Comparison of ENCODE assay signal across 8 cellular contexts in the genomic region with DNA sequence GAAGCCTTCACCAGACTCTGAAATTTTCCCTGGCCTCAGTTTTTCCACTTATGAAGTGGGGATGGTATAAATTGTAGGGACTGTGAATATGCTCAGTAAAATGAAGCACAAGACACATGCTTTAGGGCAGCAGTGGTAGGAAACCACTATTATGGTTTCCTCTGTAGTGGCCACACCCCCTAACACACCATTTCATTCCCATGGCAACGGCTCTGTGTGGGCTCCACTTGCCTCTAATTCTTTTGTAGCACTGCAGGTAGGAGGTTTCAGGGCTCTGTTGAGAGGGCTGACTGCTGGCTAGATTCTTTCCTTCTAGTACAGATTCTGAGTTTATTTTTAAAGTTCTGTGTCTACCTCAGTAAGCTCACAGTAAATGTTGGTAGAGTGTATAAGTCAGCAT. TPM values are rescaled to one million over a fixed set of nuclear protein-coding genes. Genes with fewer than 3 reads are reported as not detected.
DNase-seq lines count a peak whose midpoint lies in the region; TF ChIP-seq lines count a peak whose summit lies in the region.

No MANE protein-coding gene starts in this region.

- no peak overlapping the region for H3K27ac ChIP-seq in prostate gland

- DNase-seq in activated gamma-delta T cell treated with Interleukin-2 at 50 U/mL for 16 hours (peak; percentile 51), activated gamma-delta T cell (lab: John Stamatoyannopoulos, UW) (no peak), NCI-H748 (lab: John Stamatoyannopoulos, UW; ENCODE audit: unreplicated experiment) (peak; percentile 87), NCI-H1694 (lab: John Stamatoyannopoulos, UW) (no peak), prostate gland (ENCODE audit: low spot score) (no peak), OCI-M2 (lab: John Stamatoyannopoulos, UW; ENCODE audit: unreplicated experiment) (no peak)
- peak; percentile 59 for DNase-seq in activated naive CD8-positive, alpha-beta T cell treated with anti-CD3 and anti-CD28 coated beads for 36 hours

- 18% methylated on average over 1 of the region's 1 CpG for WGBS in prostate gland

- no peak for TF ChIP-seq CTCF in prostate gland (IDR thresholded peaks at IDR 0.05)

- no peaks in the 10 kb centered on the region for H3K27me3 Mint-ChIP-seq in activated naive CD8-positive, alpha-beta T cell treated with anti-CD3 and anti-CD28 coated beads for 36 hours
- no peaks in the 10 kb centered on the region for H3K27me3 Mint-ChIP-seq in stimulated activated naive CD8-positive, alpha-beta T cell treated with anti-CD3 and anti-CD28 coated beads, Interleukin-15, Interleukin-2, amounts not matched to agents 100 ng/mL and 50 ng/mL, for 24 hours

- no peaks in the 10 kb centered on the region for H3K4me1 ChIP-seq in prostate gland (replicated peaks)

- peaks cover 7% of the 10 kb centered on the region for H3K36me3 Mint-ChIP-seq in activated naive CD8-positive, alpha-beta T cell treated with anti-CD3 and anti-CD28 coated beads for 36 hours
- peaks cover 10% of the 10 kb centered on the region for H3K36me3 Mint-ChIP-seq in stimulated activated naive CD8-positive, alpha-beta T cell treated with anti-CD3 and anti-CD28 coated beads, Interleukin-15, Interleukin-2, amounts not matched to agents 100 ng/mL and 50 ng/mL, for 24 hours (ENCODE audit: low read depth)

- intact Hi-C loops in prostate gland (cut with DNase I): loop anchor here (10.0 kb wide), 1 partner anchor 1759 kb away; the partner anchor contains the start of gene TMEM185A

- no peaks in the 10 kb centered on the region for H3K27me3 ChIP-seq in prostate gland (replicated peaks; ENCODE audit: insufficient read depth)

- H3K9me3 Mint-ChIP-seq in activated naive CD8-positive, alpha-beta T cell treated with anti-CD3 and anti-CD28 coated beads for 36 hours: peaks cover 2% of the 10 kb centered on the region
- H3K9me3 Mint-ChIP-seq in stimulated activated naive CD8-positive, alpha-beta T cell treated with anti-CD3 and anti-CD28 coated beads, Interleukin-15, Interleukin-2, amounts not matched to agents 100 ng/mL and 50 ng/mL, for 24 hours: no peaks in the 10 kb centered on the region

- no peaks in the 10 kb centered on the region for H3K9me3 ChIP-seq in prostate gland

- TF ChIP-seq POLR2A in prostate gland (IDR thresholded peaks at IDR 0.05): no peak

- H3K36me3 ChIP-seq in prostate gland: no peaks in the 10 kb centered on the region

- H3K27ac Mint-ChIP-seq in activated naive CD8-positive, alpha-beta T cell treated with anti-CD3 and anti-CD28 coated beads for 36 hours: peak overlapping the region; percentile 84
- peak overlapping the region; percentile 86 for H3K27ac Mint-ChIP-seq in stimulated activated naive CD8-positive, alpha-beta T cell treated with anti-CD3 and anti-CD28 coated beads, Interleukin-15, Interleukin-2, amounts not matched to agents 100 ng/mL and 50 ng/mL, for 24 hours

- peak overlapping the region; percentile 26 for H3K4me3 Mint-ChIP-seq in activated naive CD8-positive, alpha-beta T cell treated with anti-CD3 and anti-CD28 coated beads for 36 hours
- peak overlapping the region; percentile 32 for H3K4me3 Mint-ChIP-seq in stimulated activated naive CD8-positive, alpha-beta T cell treated with anti-CD3 and anti-CD28 coated beads, Interleukin-15, Interleukin-2, amounts not matched to agents 100 ng/mL and 50 ng/mL, for 24 hours

- peaks cover 13% of the 10 kb centered on the region for H3K4me1 Mint-ChIP-seq in activated naive CD8-positive, alpha-beta T cell treated with anti-CD3 and anti-CD28 coated beads for 36 hours
- H3K4me1 Mint-ChIP-seq in stimulated activated naive CD8-positive, alpha-beta T cell treated with anti-CD3 and anti-CD28 coated beads, Interleukin-15, Interleukin-2, amounts not matched to agents 100 ng/mL and 50 ng/mL, for 24 hours (ENCODE audit: low read depth): peaks cover 34% of the 10 kb centered on the region

- H3K4me3 ChIP-seq in prostate gland: no peak overlapping the region

RNA-seq across cellular contexts. Expression of gene VMA21, which starts 3.5 kb away (rescaled TPM):
- total RNA-seq in activated naive CD8-positive, alpha-beta T cell treated with anti-CD3 and anti-CD28 coated beads for 36 hours: 10 to 100 TPM; 60.6 to 62.9 TPM
- total RNA-seq in prostate gland: 10 to 100 TPM; 33.8 to 42.0 TPM

Comparison
In these comparisons a context has a peak if more than half of its experiments do, and no peak if none do; other contexts are left out.
1. DNase-seq: peak in activated gamma-delta T cell treated with Interleukin-2 at 50 U/mL for 16 hours (single experiment), NCI-H748 (single experiment) and activated naive CD8-positive, alpha-beta T cell treated with anti-CD3 and anti-CD28 coated beads for 36 hours (single experiment); none in activated gamma-delta T cell (single experiment), NCI-H1694 (single experiment), prostate gland (single experiment) and OCI-M2 (single experiment).